Comparison of ENCODE assay signal across 13 cellular contexts in genomic region chr2:5409925-5410360, GRCh38.
DNase-seq lines count a peak whose midpoint lies in the region; ATAC-seq and TF ChIP-seq lines count a peak whose summit lies in the region.
"Had no signal": no experiment of that assay in that cellular context is flagged by ENCODE, and none has a peak within 500 bp of the region (broad histone marks: within the 10 kb centered on the region; RNA-seq: fewer than 3 reads in every experiment).

No MANE protein-coding gene starts in this region.

- no peaks in the 10 kb centered on the region for H3K36me3 ChIP-seq in mammary epithelial cell (ENCODE audit: insufficient read depth, low read length)
- no peaks in the 10 kb centered on the region for H3K36me3 ChIP-seq in gastrocnemius medialis
- no peaks in the 10 kb centered on the region for H3K36me3 ChIP-seq in breast epithelium
- H3K36me3 ChIP-seq: tibial artery had no signal

- H3K9ac ChIP-seq in mammary epithelial cell (ENCODE audit: insufficient read depth, low read length), result no peak overlapping the region

- H3K9me3 ChIP-seq in mammary epithelial cell (replicated peaks; ENCODE audit: insufficient read depth, low read length) (peaks cover 11% of the 10 kb centered on the region), gastrocnemius medialis (no peaks in the 10 kb centered on the region), breast epithelium (no peaks in the 10 kb centered on the region)
- H3K9me3 ChIP-seq: tibial artery had no signal

- no peak for TF ChIP-seq CTCF in mammary epithelial cell (conservative IDR thresholded peaks at IDR 0.05 in 1 of 2, IDR thresholded peaks at IDR 0.05 in 1 of 2; ENCODE audit: extremely low read depth in 1 of 2, insufficient read depth in 1 of 2, low read depth in 1 of 2, low read length in 2 of 2)
- no peak for TF ChIP-seq CTCF in gastrocnemius medialis (IDR thresholded peaks at IDR 0.05 in 4 of 5, conservative IDR thresholded peaks at IDR 0.05 in 1 of 5)
- TF ChIP-seq CTCF in breast epithelium (IDR thresholded peaks at IDR 0.05), result no peak

- H3K4me1 ChIP-seq in mammary epithelial cell (ENCODE audit: insufficient read depth, low read length) (no peaks in the 10 kb centered on the region), gastrocnemius medialis (no peaks in the 10 kb centered on the region), breast epithelium (no peaks in the 10 kb centered on the region)
- H3K4me1 ChIP-seq: tibial artery had no signal

- H3K4me2 ChIP-seq in mammary epithelial cell (ENCODE audit: insufficient read depth, low read depth, low read length), result no peak overlapping the region

- H3K79me2 ChIP-seq in mammary epithelial cell (ENCODE audit: insufficient read depth, low read length), result no peaks in the 10 kb centered on the region

- TF ChIP-seq POLR2A in gastrocnemius medialis (IDR thresholded peaks at IDR 0.05) (no peak), breast epithelium (IDR thresholded peaks at IDR 0.05) (no peak)

- H3K4me3 ChIP-seq in mammary epithelial cell (replicated peaks in 1 of 3; ENCODE audit: insufficient read depth in 1 of 3, low read depth in 2 of 3, low read length in 3 of 3) (no peak overlapping the region), gastrocnemius medialis (no peak overlapping the region), breast epithelium (no peak overlapping the region)
- H3K4me3 ChIP-seq: tibial artery had no signal

- in situ Hi-C loops in mammary epithelial cell (cut with MboI; ENCODE audit: low sequenced_read_pairs in 2 of 2) (no loop called here), gastrocnemius medialis (cut with MboI; ENCODE audit: low sequenced_read_pairs in 4 of 4) (no loop called here)

- H3K27ac ChIP-seq in mammary epithelial cell (ENCODE audit: insufficient read depth, low read depth, low read length) (no peak overlapping the region), gastrocnemius medialis (no peak overlapping the region), breast epithelium (no peak overlapping the region)
- H3K27ac ChIP-seq: tibial artery had no signal

- H4K20me1 ChIP-seq in mammary epithelial cell (ENCODE audit: insufficient read depth, low read length), result no peaks in the 10 kb centered on the region

- dilution Hi-C loops in mammary epithelial cell (cut with HindIII; ENCODE audit: low sequenced_read_pairs), result no loop called here

- H3K27me3 ChIP-seq in mammary epithelial cell (ENCODE audit: insufficient read depth, low read length), result no peaks in the 10 kb centered on the region
- no peaks in the 10 kb centered on the region for H3K27me3 ChIP-seq in gastrocnemius medialis
- no peaks in the 10 kb centered on the region for H3K27me3 ChIP-seq in breast epithelium
- H3K27me3 ChIP-seq: tibial artery had no signal

- no TSS peak for BruUV-seq in mammary epithelial cell (replicated peaks; lab: Mats Ljungman, UMichigan)

- DNase-seq in DMS 273 treated with DMSO at 0.1 percent for 48 hours (lab: John Stamatoyannopoulos, UW), result peak; percentile 39
- peak; percentile 97 for DNase-seq in NCI-H146 treated with DMSO at 0.1 percent for 48 hours (lab: John Stamatoyannopoulos, UW; ENCODE audit: unreplicated experiment)
- peak; percentile 94 for DNase-seq in NCI-H69 (lab: John Stamatoyannopoulos, UW)
- peak; percentile 16 for DNase-seq in iPS-NIHi11 (ENCODE audit: low spot score)
- no peak for DNase-seq in mammary epithelial cell
- no peak for DNase-seq in gastrocnemius medialis
- DNase-seq in breast epithelium (ENCODE audit: low spot score in 2 of 2), result no peak
- DNase-seq: activated CD4-positive, alpha-beta T cell treated with anti-CD3 and anti-CD28 coated beads for 36 hours; naive B cell; stimulated activated CD4-positive, alpha-beta T cell treated with anti-CD3 and anti-CD28 coated beads, Interleukin-1b, Interleukin-23, amount 100 ng/mL, for 48 hours; stimulated activated CD8-positive, alpha-beta memory T cell treated with anti-CD3 and anti-CD28 coated beads, Interleukin-4, amount 100 ng/mL, for 48 hours; tibial artery had no signal

- 85% methylated on average over 9 of the region's 9 CpGs for WGBS in mammary epithelial cell (ENCODE audit: low coverage, missing lambda C conversion rate)

- H2AFZ ChIP-seq in mammary epithelial cell (ENCODE audit: low read depth, low read length), result no peak overlapping the region

- CTCF ChIA-PET in mammary epithelial cell (lab: Charles Lee; ENCODE audit: low non-redundant PET), result no interaction called here

- ATAC-seq in HG03175 (IDR thresholded peaks at IDR 0.05; ENCODE audit: unreplicated experiment) (no peak), gastrocnemius medialis (no peak)
- ATAC-seq: activated CD4-positive, alpha-beta T cell treated with anti-CD3 and anti-CD28 coated beads for 36 hours had no signal

- intact Hi-C loops in mammary epithelial cell (cut with micrococcal nuclease) (no loop called here), gastrocnemius medialis (cut with DNase I; ENCODE audit: low total_unique reads) (no loop called here), breast epithelium (cut with DNase I; ENCODE audit: low total_unique reads) (no loop called here)

Comparison
In these comparisons a context has a peak if more than half of its experiments do, and no peak if none do; other contexts are left out.
1. DNase-seq: peak in DMS 273 treated with DMSO at 0.1 percent for 48 hours (single experiment), NCI-H146 treated with DMSO at 0.1 percent for 48 hours (single experiment), NCI-H69 (single experiment) and iPS-NIHi11 (single experiment); none in mammary epithelial cell (single experiment), gastrocnemius medialis (0 of 2) and breast epithelium (0 of 2).